ENCODE assay signal across 8 cellular contexts in the genomic region with DNA sequence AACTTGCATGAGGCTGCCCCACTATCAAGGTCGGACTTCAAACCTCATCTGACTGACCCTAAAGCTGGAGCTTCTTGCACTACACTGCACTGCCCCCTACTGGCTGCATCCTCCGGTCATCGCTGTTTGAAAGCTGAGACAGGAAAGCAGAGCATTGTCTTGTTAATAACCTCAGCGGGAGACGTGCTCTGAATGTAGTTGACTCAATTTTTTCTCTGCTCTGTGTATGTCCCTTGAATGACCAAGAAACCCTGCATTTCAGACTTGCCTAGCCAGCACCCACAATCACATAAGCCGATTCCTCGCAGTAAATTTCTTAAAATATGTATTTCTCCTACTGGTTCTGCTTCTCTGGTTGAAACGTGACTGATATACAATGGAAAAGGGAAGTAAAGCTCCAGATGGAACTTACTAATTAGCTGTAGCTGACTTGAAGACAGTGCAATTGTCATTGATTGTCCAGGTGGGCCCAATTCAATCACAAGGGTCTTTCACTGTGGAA. TPM values are rescaled to one million over a fixed set of nuclear protein-coding genes. Genes with fewer than 3 reads are reported as not detected.
DNase-seq lines count a peak whose midpoint lies in the region; ATAC-seq and TF ChIP-seq lines count a peak whose summit lies in the region.

No MANE protein-coding gene starts in this region.

- no peak overlapping the region for H3K27ac ChIP-seq in AG04450 (ENCODE audit: low read depth, low read length)
- no peak overlapping the region for H3K27ac ChIP-seq in WERI-Rb-1

- POLR2A ChIA-PET in AG04450 (lab: Yijun Ruan, JAX) = interaction anchor here (0.6 to 2.5 kb wide), 10 partner anchors 22 to 364 kb away, joined by 3 to 11 read pairs (median 4); a partner anchor contains a TSS

- H3K4me3 ChIP-seq in AG04450 (ENCODE audit: low read depth, low read length) (no peak overlapping the region), WERI-Rb-1 (ENCODE audit: low read depth, low read length) (no peak overlapping the region), cardiac fibroblast (replicated peaks in 1 of 2; ENCODE audit: low read depth in 2 of 2, low read length in 2 of 2) (no peak overlapping the region)

- H3K27me3 ChIP-seq in AG04450 (ENCODE audit: control insufficient read depth, insufficient read depth, low read length) (no peaks in the 10 kb centered on the region), WERI-Rb-1 (ENCODE audit: insufficient read depth, low read depth, severe bottlenecking) (peaks cover 42% of the 10 kb centered on the region)

- H3K36me3 ChIP-seq in WERI-Rb-1 = no peaks in the 10 kb centered on the region

- H3K9me3 ChIP-seq in AG04450 (ENCODE audit: control insufficient read depth, insufficient read depth, low read length) = no peaks in the 10 kb centered on the region
- no peaks in the 10 kb centered on the region for H3K9me3 ChIP-seq in WERI-Rb-1 (ENCODE audit: severe bottlenecking)

- DNase-seq in AG04450 (ENCODE audit: low read depth, low spot score) = peak; percentile 89
- DNase-seq in NCI-H2171 treated with DMSO at 0.1 percent for 48 hours (lab: John Stamatoyannopoulos, UW) = peak; percentile 84
- DNase-seq in WERI-Rb-1 = peak; percentile 88
- peak; percentile 94 to 95 for DNase-seq in cardiac fibroblast (ENCODE audit: low read depth in 2 of 2)
- DNase-seq in iris pigment epithelial cell (ENCODE audit: low read depth) = peak; percentile 90
- peak; percentile 67 to 76 for DNase-seq in stimulated activated CD4-positive, alpha-beta T cell treated with anti-CD3 and anti-CD28 coated beads, Interleukin-1b, Interleukin-23, amount 100 ng/mL, for 4 hours (ENCODE audit: low read depth in 2 of 2)

- CTCF ChIA-PET in AG04450 (lab: Charles Lee) = interaction anchor here (0.5 to 4.3 kb wide), 58 partner anchors 9 to 1087 kb away, joined by 3 to 104 read pairs (median 4); no protein-coding TSS in a partner anchor

- TF ChIP-seq CTCF in AG04450 (IDR thresholded peaks at IDR 0.05; ENCODE audit: low read depth, low read length) (peak; percentile 97), WERI-Rb-1 (IDR thresholded peaks at IDR 0.05; ENCODE audit: low read depth, low read length) (peak; percentile 91), cardiac fibroblast (IDR thresholded peaks at IDR 0.05; ENCODE audit: low read depth, low read length) (peak; percentile 86)

- peak; percentile 72 for ATAC-seq in GM18861 (IDR thresholded peaks at IDR 0.05; ENCODE audit: unreplicated experiment)
- peak; percentile 70 for ATAC-seq in HG03135 (IDR thresholded peaks at IDR 0.05; ENCODE audit: unreplicated experiment)

RNA-seq across cellular contexts. Expression of a gene that starts 27.8 kb away (rescaled TPM):
- polyA plus RNA-seq in AG04450 (2011; rRNA removed) = 30.7 and 32.2 TPM in 2 replicates
- 38.5 and 49.9 TPM in 2 replicates for polyA minus RNA-seq in AG04450 (2011; rRNA and poly(A)+ RNA removed)

RNA-seq across cellular contexts. Expression of a gene that starts 36.3 kb away (rescaled TPM):
- polyA plus RNA-seq in AG04450 (2011; rRNA removed) = 54.1 and 71.2 TPM in 2 replicates
- polyA minus RNA-seq in AG04450 (2011; rRNA and poly(A)+ RNA removed) = 8.5 and 14.8 TPM in 2 replicates
